ENCODE assay signal across 8 cellular contexts in genomic region chr1:46477153-46477929, GRCh38. TPM values are rescaled to one million over a fixed set of nuclear protein-coding genes. Genes with fewer than 3 reads are reported as not detected.
DNase-seq lines count a peak whose midpoint lies in the region; ATAC-seq, FAIRE-seq and TF ChIP-seq lines count a peak whose summit lies in the region.

No MANE protein-coding gene starts in this region.

- H3K27me3 ChIP-seq in CD8-positive, alpha-beta memory T cell (ENCODE audit: insufficient read depth, low read length, poor library complexity, severe bottlenecking), result no peaks in the 10 kb centered on the region

- no peaks in the 10 kb centered on the region for H3K4me1 ChIP-seq in CD8-positive, alpha-beta memory T cell (ENCODE audit: insufficient read depth, low read length)
- no peaks in the 10 kb centered on the region for H3K4me1 ChIP-seq in kidney (ENCODE audit: control insufficient read depth in 1 of 2, insufficient read depth in 1 of 2, low read depth in 1 of 2, low read length in 2 of 2)

- H3K4me3 ChIP-seq in CD8-positive, alpha-beta memory T cell (ENCODE audit: low read length), result no peak overlapping the region
- no peak overlapping the region for H3K4me3 ChIP-seq in kidney (ENCODE audit: low read length in 2 of 2)

- ATAC-seq in WTC11 (peak; percentile 70), GM18907 (IDR thresholded peaks at IDR 0.05; ENCODE audit: unreplicated experiment) (no peak)

- no peak overlapping the region for H3K9ac ChIP-seq in kidney (ENCODE audit: low read length in 2 of 2)

- no peaks in the 10 kb centered on the region for H3K9me3 ChIP-seq in CD8-positive, alpha-beta memory T cell (ENCODE audit: low read length)
- H3K9me3 ChIP-seq in kidney (ENCODE audit: control insufficient read depth in 1 of 2, low read length in 2 of 2), result no peaks in the 10 kb centered on the region

- H3K36me3 Mint-ChIP-seq in CD8-positive, alpha-beta memory T cell, result no peaks in the 10 kb centered on the region
- no peaks in the 10 kb centered on the region for H3K36me3 Mint-ChIP-seq in WTC11

- no peak overlapping the region for H3K27ac ChIP-seq in CD8-positive, alpha-beta memory T cell (ENCODE audit: low read depth, low read length)
- no peak overlapping the region for H3K27ac ChIP-seq in kidney (ENCODE audit: low read depth in 2 of 2, low read length in 2 of 2)

- peaks cover 0 to 2% (median 0%) of the 10 kb centered on the region in 3 donors for H3K4me1 Mint-ChIP-seq in CD8-positive, alpha-beta memory T cell
- peaks cover 31% of the 10 kb centered on the region for H3K4me1 Mint-ChIP-seq in WTC11

- no peak for FAIRE-seq in kidney (lab: Jason Lieb, UNC)

- no peak overlapping the region for H3K4me3 Mint-ChIP-seq in CD8-positive, alpha-beta memory T cell
- H3K4me3 Mint-ChIP-seq in WTC11, result no peak overlapping the region

- in situ Hi-C loops in T47D (cut with HindIII; ENCODE audit: low pct_unique_long_range_greater_than_20kb, low sequenced_read_pairs), result no loop called here

- CTCF ChIA-PET in CD8-positive, alpha-beta memory T cell (lab: Charles Lee), result interaction anchor here (0.8 to 1.6 kb wide), 8 partner anchors 9 to 701 kb away, joined by 3 to 6 read pairs (median 4); no protein-coding TSS in a partner anchor
- CTCF ChIA-PET in WTC11 (lab: Charles Lee), result interaction anchor here (0.6 to 6.0 kb wide), 25 partner anchors 9 to 191 kb away, joined by 3 to 68 read pairs (median 4); partner anchors contain the start of gene ATPAF1

- H3K27me3 Mint-ChIP-seq in CD8-positive, alpha-beta memory T cell, result peaks cover 12 to 42% of the 10 kb centered on the region in 2 donors
- H3K27me3 Mint-ChIP-seq in WTC11 (ENCODE audit: low read depth), result peaks cover 71% of the 10 kb centered on the region

- peak; percentile 57 to 76 (median 62) for DNase-seq in CD8-positive, alpha-beta memory T cell
- DNase-seq in H4 (ENCODE audit: low spot score) (peak; percentile 60), NCI-H2081 treated with DMSO at 0.1 percent for 48 hours (lab: John Stamatoyannopoulos, UW) (peak; percentile 15), WTC11 (ENCODE audit: low spot score) (peak; percentile 85), T47D (ENCODE audit: low read depth in 1 of 2, low spot score in 1 of 2) (peak; percentile 68 to 85), kidney (peak; percentile 83)
- peak; percentile 70 to 74 for DNase-seq in stimulated activated CD4-positive, alpha-beta T cell treated with anti-CD3 and anti-CD28 coated beads, Interleukin-1b, Interleukin-23, amount 100 ng/mL, for 4 hours (ENCODE audit: low read depth in 2 of 2)

- no peaks in the 10 kb centered on the region for H3K36me3 ChIP-seq in CD8-positive, alpha-beta memory T cell (ENCODE audit: insufficient read depth, low read length)
- no peaks in the 10 kb centered on the region for H3K36me3 ChIP-seq in kidney (ENCODE audit: control insufficient read depth in 1 of 2, insufficient read depth in 2 of 2, low read length in 2 of 2)

- POLR2A ChIA-PET in CD8-positive, alpha-beta memory T cell (lab: Charles Lee), result no interaction called here
- POLR2A ChIA-PET in WTC11 (lab: Charles Lee), result no interaction called here

- no peaks in the 10 kb centered on the region for H3K9me3 Mint-ChIP-seq in CD8-positive, alpha-beta memory T cell
- no peaks in the 10 kb centered on the region for H3K9me3 Mint-ChIP-seq in WTC11

- intact Hi-C loops in kidney (cut with DNase I), result no loop called here

- TF ChIP-seq CTCF in WTC11 (IDR thresholded peaks at IDR 0.05) (peak; percentile 88), kidney (IDR thresholded peaks at IDR 0.05; ENCODE audit: borderline replicate concordance, extremely low read depth, insufficient read depth) (peak; percentile 93)

- H3K27ac Mint-ChIP-seq in CD8-positive, alpha-beta memory T cell, result peak overlapping the region in 1 of 8 donors; percentile 19
- H3K27ac Mint-ChIP-seq in WTC11, result no peak overlapping the region

TF ChIP-seq in WTC11, 78 proteins besides CTCF, POLR2A, EP300 and RAD21:
- no peak for TF ChIP-seq FOXP1 (CRISPR knock-in tag; IDR thresholded peaks at IDR 0.05; ENCODE audit: borderline replicate concordance)
- no peak for TF ChIP-seq ZNF671 (CRISPR knock-in tag; IDR thresholded peaks at IDR 0.05)
- TF ChIP-seq, protein P1, sequence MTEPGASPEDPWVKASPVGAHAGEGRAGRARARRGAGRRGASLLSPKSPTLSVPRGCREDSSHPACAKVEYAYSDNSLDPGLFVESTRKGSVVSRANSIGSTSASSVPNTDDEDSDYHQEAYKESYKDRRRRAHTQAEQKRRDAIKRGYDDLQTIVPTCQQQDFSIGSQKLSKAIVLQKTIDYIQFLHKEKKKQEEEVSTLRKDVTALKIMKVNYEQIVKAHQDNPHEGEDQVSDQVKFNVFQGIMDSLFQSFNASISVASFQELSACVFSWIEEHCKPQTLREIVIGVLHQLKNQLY (CRISPR knock-in tag; IDR thresholded peaks at IDR 0.05), result no peak
- TF ChIP-seq, protein P2, sequence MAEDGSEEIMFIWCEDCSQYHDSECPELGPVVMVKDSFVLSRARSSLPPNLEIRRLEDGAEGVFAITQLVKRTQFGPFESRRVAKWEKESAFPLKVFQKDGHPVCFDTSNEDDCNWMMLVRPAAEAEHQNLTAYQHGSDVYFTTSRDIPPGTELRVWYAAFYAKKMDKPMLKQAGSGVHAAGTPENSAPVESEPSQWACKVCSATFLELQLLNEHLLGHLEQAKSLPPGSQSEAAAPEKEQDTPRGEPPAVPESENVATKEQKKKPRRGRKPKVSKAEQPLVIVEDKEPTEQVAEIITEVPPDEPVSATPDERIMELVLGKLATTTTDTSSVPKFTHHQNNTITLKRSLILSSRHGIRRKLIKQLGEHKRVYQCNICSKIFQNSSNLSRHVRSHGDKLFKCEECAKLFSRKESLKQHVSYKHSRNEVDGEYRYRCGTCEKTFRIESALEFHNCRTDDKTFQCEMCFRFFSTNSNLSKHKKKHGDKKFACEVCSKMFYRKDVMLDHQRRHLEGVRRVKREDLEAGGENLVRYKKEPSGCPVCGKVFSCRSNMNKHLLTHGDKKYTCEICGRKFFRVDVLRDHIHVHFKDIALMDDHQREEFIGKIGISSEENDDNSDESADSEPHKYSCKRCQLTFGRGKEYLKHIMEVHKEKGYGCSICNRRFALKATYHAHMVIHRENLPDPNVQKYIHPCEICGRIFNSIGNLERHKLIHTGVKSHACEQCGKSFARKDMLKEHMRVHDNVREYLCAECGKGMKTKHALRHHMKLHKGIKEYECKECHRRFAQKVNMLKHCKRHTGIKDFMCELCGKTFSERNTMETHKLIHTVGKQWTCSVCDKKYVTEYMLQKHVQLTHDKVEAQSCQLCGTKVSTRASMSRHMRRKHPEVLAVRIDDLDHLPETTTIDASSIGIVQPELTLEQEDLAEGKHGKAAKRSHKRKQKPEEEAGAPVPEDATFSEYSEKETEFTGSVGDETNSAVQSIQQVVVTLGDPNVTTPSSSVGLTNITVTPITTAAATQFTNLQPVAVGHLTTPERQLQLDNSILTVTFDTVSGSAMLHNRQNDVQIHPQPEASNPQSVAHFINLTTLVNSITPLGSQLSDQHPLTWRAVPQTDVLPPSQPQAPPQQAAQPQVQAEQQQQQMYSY (CRISPR knock-in tag; IDR thresholded peaks at IDR 0.05), result no peak
- TF ChIP-seq FOXK1 (CRISPR knock-in tag; IDR thresholded peaks at IDR 0.05), result no peak
- no peak for TF ChIP-seq GRHL2 (CRISPR knock-in tag; IDR thresholded peaks at IDR 0.05; ENCODE audit: insufficient replicate concordance, severe bottlenecking)
- no peak for TF ChIP-seq TCF7 (CRISPR knock-in tag; IDR thresholded peaks at IDR 0.05; ENCODE audit: low read depth)
- peak; percentile 73 for TF ChIP-seq ZNF423 (CRISPR knock-in tag; IDR thresholded peaks at IDR 0.05)

RNA-seq across cellular contexts. Expression of gene DMBX1, which starts 12.3 kb away (rescaled TPM):
- not detected for total RNA-seq in CD8-positive, alpha-beta memory T cell
- not detected for polyA plus RNA-seq in CD8-positive, alpha-beta memory T cell
- total RNA-seq in H4 (2014; rRNA removed; shearing (Covaris generic)), result 0.37 TPM in 2 replicates
- total RNA-seq in WTC11 (2021), result 1.7 to 3.7 TPM (median 1.8 TPM) in 3 replicates
- not detected for total RNA-seq in kidney
- polyA plus RNA-seq in kidney (ENCODE audit: insufficient read depth, low read depth, low replicate concordance), result not detected

Comparison
In these comparisons a context has a peak if more than half of its experiments do, and no peak if none do; other contexts are left out.
1. DNase-seq: peak in every context shown above with its lines; median percentile 85 in WTC11; 83 in kidney; 76 in T47D; 72 in stimulated activated CD4-positive, alpha-beta T cell treated with anti-CD3 and anti-CD28 coated beads, Interleukin-1b, Interleukin-23, amount 100 ng/mL, for 4 hours; 62 in CD8-positive, alpha-beta memory T cell; 60 in H4; 15 in NCI-H2081 treated with DMSO at 0.1 percent for 48 hours.